ENCODE assay signal across 20 cellular contexts in genomic region chr3:126216416-126216815, GRCh38. TPM values are rescaled to one million over a fixed set of nuclear protein-coding genes. Genes with fewer than 3 reads are reported as not detected.
DNase-seq lines count a peak whose midpoint lies in the region; ATAC-seq and TF ChIP-seq lines count a peak whose summit lies in the region.
"Had no signal": no experiment of that assay in that cellular context is flagged by ENCODE, and none has a peak within 500 bp of the region (broad histone marks: within the 10 kb centered on the region; RNA-seq: fewer than 3 reads in every experiment).

No MANE protein-coding gene starts in this region.

- in situ Hi-C loops in mammary epithelial cell (cut with MboI; ENCODE audit: low sequenced_read_pairs in 2 of 2): no loop called here

- no peaks in the 10 kb centered on the region for H3K9me3 ChIP-seq in mammary epithelial cell (replicated peaks; ENCODE audit: insufficient read depth, low read length)
- H3K9me3 ChIP-seq in left ventricle myocardium inferior (replicated peaks): no peaks in the 10 kb centered on the region
- H3K9me3 ChIP-seq: SJCRH30, tibial artery had no signal

- H3K79me2 ChIP-seq in mammary epithelial cell (ENCODE audit: insufficient read depth, low read length): no peaks in the 10 kb centered on the region

- H3K36me3 ChIP-seq in mammary epithelial cell (ENCODE audit: insufficient read depth, low read length): no peaks in the 10 kb centered on the region
- no peaks in the 10 kb centered on the region for H3K36me3 ChIP-seq in left ventricle myocardium inferior
- H3K36me3 ChIP-seq: SJCRH30, tibial artery had no signal

- H3K4me1 ChIP-seq in mammary epithelial cell (ENCODE audit: insufficient read depth, low read length): peaks cover 21% of the 10 kb centered on the region
- peaks cover 20% of the 10 kb centered on the region for H3K4me1 ChIP-seq in left ventricle myocardium inferior
- H3K4me1 ChIP-seq: SJCRH30 had no signal

- H3K4me2 ChIP-seq in mammary epithelial cell (ENCODE audit: insufficient read depth, low read depth, low read length): peak overlapping the region; percentile 55

- H3K9me3 Mint-ChIP-seq in MCF 10A (ENCODE audit: unreplicated experiment): no peaks in the 10 kb centered on the region
- H3K9me3 Mint-ChIP-seq: activated T-cell treated with anti-CD3 and anti-CD28 coated beads, Interleukin-2, amount 50 U/mL, for 24 hours had no signal

- ATAC-seq in SK-N-SH treated with all-trans-retinoic acid at 6 μM for 48 hours (no peak; the same call in 2 of the 3 replicates), GM21360 (IDR thresholded peaks at IDR 0.05; ENCODE audit: unreplicated experiment) (no peak)
- ATAC-seq: K562 had no signal

- H3K27ac Mint-ChIP-seq in MCF 10A (ENCODE audit: low read depth, unreplicated experiment): no peak overlapping the region
- H3K27ac Mint-ChIP-seq: activated naive CD8-positive, alpha-beta T cell treated with anti-CD3 and anti-CD28 coated beads for 36 hours; activated T-cell treated with anti-CD3 and anti-CD28 coated beads, Interleukin-2, amount 50 U/mL, for 24 hours; immature natural killer cell had no signal

- dilution Hi-C loops in mammary epithelial cell (cut with HindIII; ENCODE audit: low sequenced_read_pairs): no loop called here

- no peak overlapping the region for H3K27ac ChIP-seq in mammary epithelial cell (ENCODE audit: insufficient read depth, low read depth, low read length)
- H3K27ac ChIP-seq in left ventricle myocardium inferior (replicated peaks): no peak overlapping the region
- H3K27ac ChIP-seq: 22Rv1, SJCRH30, tibial artery had no signal

- BruUV-seq in mammary epithelial cell (replicated peaks; lab: Mats Ljungman, UMichigan): no TSS peak
- no TSS peak for BruUV-seq in MCF 10A (replicated peaks; lab: Mats Ljungman, UMichigan)

- H3K4me3 ChIP-seq in mammary epithelial cell (replicated peaks in 1 of 3; ENCODE audit: insufficient read depth in 1 of 3, low read depth in 2 of 3, low read length in 3 of 3): no peak overlapping the region
- no peak overlapping the region for H3K4me3 ChIP-seq in fibroblast of pulmonary artery (replicated peaks; ENCODE audit: low read depth, low read length)
- H3K4me3 ChIP-seq in left ventricle myocardium inferior: no peak overlapping the region
- H3K4me3 ChIP-seq: K562, SJCRH30, tibial artery had no signal

- POLR2A ChIA-PET in MCF 10A (lab: Yijun Ruan, JAX): no interaction called here

- H3K4me1 Mint-ChIP-seq in MCF 10A (ENCODE audit: insufficient read depth, unreplicated experiment): peaks cover 10% of the 10 kb centered on the region

- peaks cover 18% of the 10 kb centered on the region for H3K27me3 Mint-ChIP-seq in MCF 10A (ENCODE audit: insufficient read depth, unreplicated experiment)

- DNase-seq in mammary epithelial cell (peak; percentile 17), MCF 10A (ENCODE audit: unreplicated experiment) (no peak), fibroblast of pulmonary artery (ENCODE audit: low read depth) (peak; percentile 16), occipital lobe (lab: John Stamatoyannopoulos, UW) (no peak), left ventricle myocardium inferior (no peak), T-helper 9 cell (no peak)
- DNase-seq: activated CD4-positive, alpha-beta T cell treated with anti-CD3 and anti-CD28 coated beads, Interleukin-2, amount 50 U/mL, for 4 hours; activated naive CD8-positive, alpha-beta T cell treated with anti-CD3 and anti-CD28 coated beads for 36 hours; activated T-cell treated with anti-CD3 and anti-CD28 coated beads, Interleukin-2, amount 50 U/mL, for 24 hours; immature natural killer cell; mesendoderm; NCI-H1105 treated with DMSO at 0.1 percent for 48 hours; NCI-H2171 treated with DMSO at 0.1 percent for 48 hours; SJCRH30; stimulated activated CD4-positive, alpha-beta T cell treated with anti-CD3 and anti-CD28 coated beads, Interleukin-4, amount 100 ng/mL, for 4 hours; tibial artery had no signal

- CTCF ChIA-PET in mammary epithelial cell (lab: Charles Lee; ENCODE audit: low non-redundant PET): no interaction called here
- CTCF ChIA-PET in MCF 10A (lab: Yijun Ruan, JAX): no interaction called here

- WGBS in mammary epithelial cell (ENCODE audit: low coverage, missing lambda C conversion rate): 80% methylated on average over 1 of the region's 1 CpG

- TF ChIP-seq CTCF in mammary epithelial cell (conservative IDR thresholded peaks at IDR 0.05 in 1 of 2, IDR thresholded peaks at IDR 0.05 in 1 of 2; ENCODE audit: extremely low read depth in 1 of 2, insufficient read depth in 1 of 2, low read depth in 1 of 2, low read length in 2 of 2) (no peak), MCF 10A (IDR thresholded peaks at IDR 0.05; ENCODE audit: unreplicated experiment) (no peak), fibroblast of pulmonary artery (IDR thresholded peaks at IDR 0.05; ENCODE audit: low read length, missing control alignments) (no peak), left ventricle myocardium inferior (IDR thresholded peaks at IDR 0.05; ENCODE audit: borderline replicate concordance) (no peak)

- intact Hi-C loops in mammary epithelial cell (cut with micrococcal nuclease): no loop called here
- intact Hi-C loops in MCF 10A (cut with micrococcal nuclease): no loop called here
- intact Hi-C loops in left ventricle myocardium inferior (cut with micrococcal nuclease): no loop called here

- no peak overlapping the region for H3K4me3 Mint-ChIP-seq in MCF 10A (ENCODE audit: unreplicated experiment)
- H3K4me3 Mint-ChIP-seq: activated naive CD8-positive, alpha-beta T cell treated with anti-CD3 and anti-CD28 coated beads for 36 hours; activated T-cell treated with anti-CD3 and anti-CD28 coated beads, Interleukin-2, amount 50 U/mL, for 24 hours; immature natural killer cell had no signal

- no peaks in the 10 kb centered on the region for H4K20me1 ChIP-seq in mammary epithelial cell (ENCODE audit: insufficient read depth, low read length)

- no peaks in the 10 kb centered on the region for H3K27me3 ChIP-seq in mammary epithelial cell (ENCODE audit: insufficient read depth, low read length)
- H3K27me3 ChIP-seq in left ventricle myocardium inferior (ENCODE audit: low read depth): peaks cover 35% of the 10 kb centered on the region
- H3K27me3 ChIP-seq: SJCRH30, tibial artery had no signal

- H2AFZ ChIP-seq in mammary epithelial cell (ENCODE audit: low read depth, low read length): peak overlapping the region; percentile 56

- no peak overlapping the region for H3K9ac ChIP-seq in mammary epithelial cell (ENCODE audit: insufficient read depth, low read length)

- H3K36me3 Mint-ChIP-seq in MCF 10A (ENCODE audit: insufficient read depth, unreplicated experiment): no peaks in the 10 kb centered on the region
- H3K36me3 Mint-ChIP-seq: activated naive CD8-positive, alpha-beta T cell treated with anti-CD3 and anti-CD28 coated beads for 36 hours; immature natural killer cell had no signal

TF ChIP-seq in SK-N-SH treated with all-trans-retinoic acid at 6 μM for 48 hours, 23 proteins besides CTCF, POLR2A, EP300 and RAD21:
- TF ChIP-seq ZNF8 (CRISPR knock-in tag; IDR thresholded peaks at IDR 0.05) (no peak), ESRRG (CRISPR knock-in tag; IDR thresholded peaks at IDR 0.05) (no peak), GLIS3 (CRISPR knock-in tag; IDR thresholded peaks at IDR 0.05) (no peak), CSDC2 (CRISPR knock-in tag; IDR thresholded peaks at IDR 0.05) (no peak), PATZ1 (CRISPR knock-in tag; IDR thresholded peaks at IDR 0.05; ENCODE audit: borderline replicate concordance) (no peak), RARB (CRISPR knock-in tag; IDR thresholded peaks at IDR 0.05) (no peak), ISL1 (CRISPR knock-in tag; IDR thresholded peaks at IDR 0.05) (0 out of 2 replicates have a peak, but pooled peaks have one; percentile 18), ZFP3 (CRISPR knock-in tag; IDR thresholded peaks at IDR 0.05) (no peak)

RNA-seq across cellular contexts. Expression of gene ALDH1L1, which starts 36.0 kb away (rescaled TPM):
- total RNA-seq in mammary epithelial cell (1 to 10 TPM in 1 of 2 donors, under 1 TPM in 1; 0.71 to 1.2 TPM), MCF 10A (2022) (1.5 and 1.9 TPM in 2 replicates), occipital lobe (2.7 TPM), left ventricle myocardium inferior (24.3 TPM)
- polyA plus RNA-seq in mammary epithelial cell: 0.80 TPM
- polyA minus RNA-seq in mammary epithelial cell: not detected
- total RNA-seq: activated naive CD8-positive, alpha-beta T cell treated with anti-CD3 and anti-CD28 coated beads for 36 hours had no signal
- polyA plus RNA-seq: immature natural killer cell had no signal

Comparison
In these comparisons a context has a peak if more than half of its experiments do, and no peak if none do; other contexts are left out.
1. DNase-seq: peak in mammary epithelial cell (single experiment) and fibroblast of pulmonary artery (single experiment); none in MCF 10A (single experiment), occipital lobe (single experiment), left ventricle myocardium inferior (single experiment) and T-helper 9 cell (single experiment).